Comparison of ENCODE assay signal across 10 cellular contexts in the genomic region with DNA sequence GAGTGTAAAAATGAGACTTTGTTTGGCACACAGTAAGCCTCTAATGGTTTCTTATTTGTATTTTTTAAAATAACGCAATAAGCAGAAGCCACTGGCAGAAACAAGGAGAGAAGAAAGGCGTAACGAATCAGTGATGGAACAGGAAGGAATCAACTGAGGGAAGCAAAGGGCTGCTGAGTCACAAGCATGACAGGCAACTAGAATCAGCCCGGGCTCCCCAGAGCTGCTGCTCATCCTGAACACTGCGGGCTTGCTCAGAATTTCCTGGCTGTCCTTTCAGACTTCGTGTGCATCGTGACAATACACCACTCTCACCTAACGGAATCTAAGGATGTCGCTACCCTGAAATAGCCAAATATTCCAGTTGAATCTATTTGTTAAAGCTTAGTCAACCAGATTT. TPM values are rescaled to one million over a fixed set of nuclear protein-coding genes. Genes with fewer than 3 reads are reported as not detected.
DNase-seq lines count a peak whose midpoint lies in the region; ATAC-seq and TF ChIP-seq lines count a peak whose summit lies in the region.
"Had no signal": no experiment of that assay in that cellular context is flagged by ENCODE, and none has a peak within 500 bp of the region (broad histone marks: within the 10 kb centered on the region; RNA-seq: fewer than 3 reads in every experiment).

No MANE protein-coding gene starts in this region.

- H3K36me3 ChIP-seq in adipocyte (ENCODE audit: control insufficient read depth, insufficient read depth, low read length, severe bottlenecking) (no peaks in the 10 kb centered on the region), upper lobe of left lung (no peaks in the 10 kb centered on the region)
- H3K36me3 ChIP-seq: prostate gland, thoracic aorta had no signal

- TF ChIP-seq EP300 in upper lobe of left lung (IDR thresholded peaks at IDR 0.05): no peak

- TF ChIP-seq POLR2A in upper lobe of left lung (IDR thresholded peaks at IDR 0.05): no peak

- H3K4me1 ChIP-seq in adipocyte (ENCODE audit: control insufficient read depth, insufficient read depth, low read length) (peaks cover 8% of the 10 kb centered on the region), upper lobe of left lung (no peaks in the 10 kb centered on the region)
- H3K4me1 ChIP-seq: prostate gland had no signal

- H3K9me3 ChIP-seq in adipocyte (ENCODE audit: control insufficient read depth, low read length): no peaks in the 10 kb centered on the region
- H3K9me3 ChIP-seq in upper lobe of left lung: no peaks in the 10 kb centered on the region
- H3K9me3 ChIP-seq: prostate gland, thoracic aorta had no signal

- H3K27me3 ChIP-seq in adipocyte (replicated peaks; ENCODE audit: control insufficient read depth, insufficient read depth, low read length): no peaks in the 10 kb centered on the region
- no peaks in the 10 kb centered on the region for H3K27me3 ChIP-seq in upper lobe of left lung

- H3K27ac ChIP-seq in upper lobe of left lung: no peak overlapping the region
- H3K27ac ChIP-seq: prostate gland, thoracic aorta had no signal

- peak; percentile 17 for DNase-seq in NCI-H82 (lab: John Stamatoyannopoulos, UW)
- no peak for DNase-seq in NCI-H82 treated with DMSO at 0.1 percent for 48 hours (lab: John Stamatoyannopoulos, UW; ENCODE audit: unreplicated experiment)
- peak; percentile 92 for DNase-seq in adipocyte (ENCODE audit: low read depth)
- DNase-seq in iPS-NIHi7 (ENCODE audit: extremely low spot score): peak; percentile 37
- peak in 1 of 2 donors; percentile 48 for DNase-seq in upper lobe of left lung

- peak overlapping the region; percentile 58 for H3K9ac ChIP-seq in adipocyte (ENCODE audit: low read length)

- peak; percentile 46 to 89 for ATAC-seq in upper lobe of left lung (ENCODE audit: low FRiP score in 2 of 2)
- ATAC-seq in GM21515 (IDR thresholded peaks at IDR 0.05; ENCODE audit: unreplicated experiment): no peak
- no peak for ATAC-seq in GM21367 (IDR thresholded peaks at IDR 0.05; ENCODE audit: unreplicated experiment)
- no peak for ATAC-seq in HG03139 (IDR thresholded peaks at IDR 0.05; ENCODE audit: unreplicated experiment)

- H3K4me3 ChIP-seq in adipocyte (ENCODE audit: low read length) (peak overlapping the region; percentile 26), upper lobe of left lung (no peak overlapping the region)
- H3K4me3 ChIP-seq: prostate gland, thoracic aorta had no signal

- TF ChIP-seq CTCF in upper lobe of left lung (IDR thresholded peaks at IDR 0.05): no peak

- 53 to 61% methylated on average over 9 of the region's 9 CpGs for WGBS in upper lobe of left lung, 2 donors

RNA-seq across cellular contexts. Expression of a gene that starts 20.7 kb away (rescaled TPM):
- 100 to 1,000 TPM in 1 of 6 donors, 10 to 100 TPM in 5; 10.5 to 134 (median 54.7) TPM for total RNA-seq in upper lobe of left lung

Comparison
In these comparisons a context has a peak if more than half of its experiments do, and no peak if none do; other contexts are left out.
1. ATAC-seq: peak in upper lobe of left lung (2 of 2); none in GM21515 (single experiment), GM21367 (single experiment) and HG03139 (single experiment).